ENCODE assay signal across 24 cellular contexts in the genomic region with DNA sequence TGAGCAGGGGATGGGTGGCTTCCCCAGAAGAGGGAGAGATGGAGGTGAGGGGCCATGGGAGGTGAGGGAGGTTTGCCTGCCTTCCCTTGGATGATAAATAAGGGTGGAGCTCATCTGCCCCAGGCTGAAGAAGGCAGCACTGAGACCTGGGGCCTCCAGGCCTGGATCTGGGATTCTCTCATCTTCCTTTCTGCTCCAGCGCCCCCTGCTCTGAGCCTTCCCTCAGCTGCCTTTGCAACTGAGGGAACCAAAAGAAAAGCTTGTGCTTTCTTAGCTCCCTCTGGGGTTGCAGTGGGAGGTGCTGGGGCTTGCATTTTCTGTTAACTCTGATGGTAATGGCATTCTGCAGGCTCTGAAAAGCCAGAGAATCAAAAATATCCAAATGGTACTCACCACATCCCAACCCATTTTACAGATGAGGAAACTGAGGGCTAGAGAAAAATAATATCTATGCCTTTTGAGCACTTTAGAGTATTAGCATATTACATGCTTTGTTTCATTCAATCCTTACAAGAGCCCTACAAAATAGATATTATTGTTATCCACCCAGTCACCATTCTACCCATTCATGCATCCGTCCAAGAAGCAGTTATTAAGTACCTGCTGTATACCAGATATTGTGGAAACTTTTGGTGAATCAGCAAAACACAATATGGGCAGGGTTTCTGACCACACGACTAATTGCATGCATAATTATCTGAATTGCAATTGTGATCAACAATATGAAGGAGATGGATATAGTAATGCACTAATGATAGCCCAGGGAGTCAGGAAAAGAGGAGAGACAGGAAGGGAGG.
A peak's percentile ranks its signal among the peaks of the same experiment; 100 is the strongest.
DNase-seq lines count a peak whose midpoint lies in the region; ATAC-seq, FAIRE-seq and TF ChIP-seq lines count a peak whose summit lies in the region.
"Had no signal": no experiment of that assay in that cellular context is flagged by ENCODE, and none has a peak within 500 bp of the region (broad histone marks: within the 10 kb centered on the region; RNA-seq: fewer than 3 reads in every experiment).

No MANE protein-coding gene starts in this region.

- H3K36me3 ChIP-seq in GM23338 (ENCODE audit: insufficient read depth) (no peaks in the 10 kb centered on the region), endodermal cell (ENCODE audit: control insufficient read depth, insufficient read depth, low read length) (no peaks in the 10 kb centered on the region), heart right ventricle (no peaks in the 10 kb centered on the region)
- H3K36me3 ChIP-seq: BE2C had no signal

- peaks cover 6% of the 10 kb centered on the region for H3K27me3 Mint-ChIP-seq in GM23338 (ENCODE audit: insufficient read depth, low read depth, poor library complexity)
- H3K27me3 Mint-ChIP-seq in endodermal cell (ENCODE audit: insufficient read depth) = no peaks in the 10 kb centered on the region
- no peaks in the 10 kb centered on the region for H3K27me3 Mint-ChIP-seq in activated T-helper 2 cell treated with anti-CD3 and anti-CD28 coated beads, Interferon-gamma antibody, Interleukin-2, Interleukin-4, amounts not matched to agents 10 μg/mL and 5 μg/mL and 100 μg/mL, durations not matched to agents 14 hours and 24 hours and 36 hours (ENCODE audit: low read depth)

- CTCF ChIA-PET in A549 (lab: Yijun Ruan, JAX) = interaction anchor here (0.5 kb wide), 1 partner anchor 345 kb away, joined by 3 read pairs; no protein-coding TSS in a partner anchor

- no peak for TF ChIP-seq RAD21 in A549 (conservative IDR thresholded peaks at IDR 0.05 in 1 of 2, IDR thresholded peaks at IDR 0.05 in 1 of 2)

- H3K4me2 ChIP-seq in A549 (no peak overlapping the region), GM23338 (no peak overlapping the region)

- no peaks in the 10 kb centered on the region for H3K9me3 Mint-ChIP-seq in GM23338
- H3K9me3 Mint-ChIP-seq in endodermal cell = no peaks in the 10 kb centered on the region
- no peaks in the 10 kb centered on the region for H3K9me3 Mint-ChIP-seq in activated T-helper 2 cell treated with anti-CD3 and anti-CD28 coated beads, Interferon-gamma antibody, Interleukin-2, Interleukin-4, amounts not matched to agents 10 μg/mL and 5 μg/mL and 100 μg/mL, durations not matched to agents 14 hours and 24 hours and 36 hours
- H3K9me3 Mint-ChIP-seq: CD8-positive, alpha-beta memory T cell had no signal

- no peak overlapping the region for H2AFZ ChIP-seq in GM23338

- no peak for TF ChIP-seq POLR2A in A549 (IDR thresholded peaks at IDR 0.05; ENCODE audit: low read length)

- no peak for FAIRE-seq in A549 (lab: Jason Lieb, UNC)
- FAIRE-seq: G401.6, GM12891, GM18507 had no signal

- ATAC-seq in A549 (no peak), GM23338 (peak; percentile 49), heart right ventricle (no peak), HG03159 (IDR thresholded peaks at IDR 0.05; ENCODE audit: unreplicated experiment) (no peak)

- no peak overlapping the region for H3K27ac ChIP-seq in A549
- H3K27ac ChIP-seq in GM23338 (ENCODE audit: low read depth) = no peak overlapping the region
- no peak overlapping the region for H3K27ac ChIP-seq in endodermal cell (ENCODE audit: low read depth, low read length)
- H3K27ac ChIP-seq in heart right ventricle = no peak overlapping the region

- WGBS in A549 (ENCODE audit: missing lambda C conversion rate) = 3% methylated on average over 3 of the region's 3 CpGs
- WGBS in endodermal cell (ENCODE audit: insufficient coverage in 1 of 2, insufficient read length in 1 of 2), 2 experiments = 44 to 63% methylated on average over 2 to 3 of the region's 3 CpGs
- 37 to 40% methylated on average over 3 of the region's 3 CpGs for WGBS in heart right ventricle, 2 donors

- H4K20me1 ChIP-seq in GM23338 (replicated peaks; ENCODE audit: insufficient read depth) = no peaks in the 10 kb centered on the region

- in situ Hi-C loops in SK-MEL-5 (cut with HindIII; ENCODE audit: low pct_unique_long_range_greater_than_20kb, low sequenced_read_pairs) = loop anchor here (5.0 kb wide), 1 partner anchor 34 kb away; no protein-coding TSS in a partner anchor

- H3K4me1 ChIP-seq in A549 (no peaks in the 10 kb centered on the region), GM23338 (ENCODE audit: insufficient read depth) (peaks cover 16% of the 10 kb centered on the region), endodermal cell (ENCODE audit: control insufficient read depth, insufficient read depth, low read length) (peaks cover 11% of the 10 kb centered on the region), heart right ventricle (no peaks in the 10 kb centered on the region)

- H3K27ac Mint-ChIP-seq in GM23338 (no peak overlapping the region), endodermal cell (no peak overlapping the region)
- no peak overlapping the region for H3K27ac Mint-ChIP-seq in activated T-helper 2 cell treated with anti-CD3 and anti-CD28 coated beads, Interferon-gamma antibody, Interleukin-2, Interleukin-4, amounts not matched to agents 10 μg/mL and 5 μg/mL and 100 μg/mL, durations not matched to agents 14 hours and 24 hours and 36 hours
- H3K27ac Mint-ChIP-seq: CD4-positive, CD25-positive, alpha-beta regulatory T cell; CD8-positive, alpha-beta memory T cell; HFFc6 had no signal

- H3F3A ChIP-seq in GM23338 (replicated peaks; ENCODE audit: low read depth) = no peaks in the 10 kb centered on the region

- TF ChIP-seq CTCF in A549 (IDR thresholded peaks at IDR 0.05) = no peak
- peak; percentile 16 to 52; a peak in 3 of 4 replicates for TF ChIP-seq CTCF in GM23338 (conservative IDR thresholded peaks at IDR 0.05; ENCODE audit: low read depth in 2 of 2)
- TF ChIP-seq CTCF in endodermal cell (conservative IDR thresholded peaks at IDR 0.05) = no peak
- no peak for TF ChIP-seq CTCF in heart right ventricle (IDR thresholded peaks at IDR 0.05)

- no peak overlapping the region for H3K9ac ChIP-seq in endodermal cell (ENCODE audit: extremely low read depth, low read length, poor library complexity, severe bottlenecking)

- H3K9me2 ChIP-seq in GM23338 (ENCODE audit: insufficient read depth) = no peaks in the 10 kb centered on the region

- no peaks in the 10 kb centered on the region for H3K79me2 ChIP-seq in GM23338 (replicated peaks; ENCODE audit: insufficient read depth)

- H3K9me3 ChIP-seq in A549 = no peaks in the 10 kb centered on the region
- no peaks in the 10 kb centered on the region for H3K9me3 ChIP-seq in endodermal cell (ENCODE audit: control insufficient read depth, low read length)
- H3K9me3 ChIP-seq in heart right ventricle = no peaks in the 10 kb centered on the region
- H3K9me3 ChIP-seq: BE2C had no signal

- intact Hi-C loops in heart right ventricle (cut with DNase I) = loop anchor here in 7 of 10 donors (5.0 to 10.0 kb wide), 2 partner anchors 223 to 226 kb away; no protein-coding TSS in a partner anchor
- intact Hi-C loops in activated T-helper 2 cell treated with anti-CD3 and anti-CD28 coated beads, Interferon-gamma antibody, Interleukin-2, Interleukin-4, amounts not matched to agents 10 μg/mL and 5 μg/mL and 100 μg/mL, durations not matched to agents 14 hours and 24 hours and 36 hours (cut with micrococcal nuclease) = no loop called here

- no peak for TF ChIP-seq EP300 in A549 (IDR thresholded peaks at IDR 0.05)

- H3K36me3 Mint-ChIP-seq in GM23338 (ENCODE audit: low read depth) = no peaks in the 10 kb centered on the region; the same call in 2 of the 3 replicates
- no peaks in the 10 kb centered on the region for H3K36me3 Mint-ChIP-seq in endodermal cell (ENCODE audit: low read depth)
- no peaks in the 10 kb centered on the region for H3K36me3 Mint-ChIP-seq in activated T-helper 2 cell treated with anti-CD3 and anti-CD28 coated beads, Interferon-gamma antibody, Interleukin-2, Interleukin-4, amounts not matched to agents 10 μg/mL and 5 μg/mL and 100 μg/mL, durations not matched to agents 14 hours and 24 hours and 36 hours (ENCODE audit: low read depth)
- H3K36me3 Mint-ChIP-seq: CD4-positive, CD25-positive, alpha-beta regulatory T cell; CD8-positive, alpha-beta memory T cell had no signal

- H3K4me1 Mint-ChIP-seq in GM23338 = peaks cover 24% of the 10 kb centered on the region
- H3K4me1 Mint-ChIP-seq in endodermal cell = peaks cover 22% of the 10 kb centered on the region
- H3K4me1 Mint-ChIP-seq in activated T-helper 2 cell treated with anti-CD3 and anti-CD28 coated beads, Interferon-gamma antibody, Interleukin-2, Interleukin-4, amounts not matched to agents 10 μg/mL and 5 μg/mL and 100 μg/mL, durations not matched to agents 14 hours and 24 hours and 36 hours (ENCODE audit: low read depth) = no peaks in the 10 kb centered on the region
- H3K4me1 Mint-ChIP-seq: CD8-positive, alpha-beta memory T cell had no signal

- no peak overlapping the region for H3K4me3 ChIP-seq in A549
- H3K4me3 ChIP-seq in GM23338 = no peak overlapping the region
- no peak overlapping the region for H3K4me3 ChIP-seq in endodermal cell (ENCODE audit: low read length)
- H3K4me3 ChIP-seq in heart right ventricle = no peak overlapping the region

- DNase-seq in A549 (ENCODE audit: low read depth in 1 of 2, low spot score in 1 of 2) (no peak), GM23338 (ENCODE audit: low spot score) (peak; percentile 54), SK-MEL-5 (ENCODE audit: low read depth, low spot score) (peak; percentile 29), endodermal cell (peak; percentile 72), heart right ventricle (no peak)
- no peak for DNase-seq in activated CD8-positive, alpha-beta memory T cell treated with anti-CD3 and anti-CD28 coated beads, Interleukin-2, amount 50 U/mL, for 48 hours
- DNase-seq in activated T-helper 2 cell treated with anti-CD3 and anti-CD28 coated beads, Interferon-gamma antibody, Interleukin-2, Interleukin-4, amounts not matched to agents 10 μg/mL and 5 μg/mL and 100 μg/mL, durations not matched to agents 14 hours and 24 hours and 36 hours (ENCODE audit: low spot score) = no peak
- DNase-seq: ACHN; BE2C; C1 segment of cervical spinal cord; CD4-positive, CD25-positive, alpha-beta regulatory T cell; CD8-positive, alpha-beta memory T cell; COR-L47; DMS 273 treated with DMSO at 0.1 percent for 48 hours; DMS53; DND-41; EL; GOT3; HCEC 1CT; HFFc6 had no signal

- POLR2A ChIA-PET in A549 (lab: Yijun Ruan, JAX) = no interaction called here

- H3K27me3 ChIP-seq in GM23338 (ENCODE audit: insufficient read depth) (no peaks in the 10 kb centered on the region), endodermal cell (ENCODE audit: control insufficient read depth, insufficient read depth, low read length, poor library complexity, severe bottlenecking) (no peaks in the 10 kb centered on the region), heart right ventricle (peaks cover 0 to 19% (median 9%) of the 10 kb centered on the region in 7 donors)
- H3K27me3 ChIP-seq: BE2C had no signal

- H3K4me3 Mint-ChIP-seq in GM23338 = no peak overlapping the region
- H3K4me3 Mint-ChIP-seq in endodermal cell = no peak overlapping the region
- no peak overlapping the region for H3K4me3 Mint-ChIP-seq in activated T-helper 2 cell treated with anti-CD3 and anti-CD28 coated beads, Interferon-gamma antibody, Interleukin-2, Interleukin-4, amounts not matched to agents 10 μg/mL and 5 μg/mL and 100 μg/mL, durations not matched to agents 14 hours and 24 hours and 36 hours (ENCODE audit: low read depth)
- H3K4me3 Mint-ChIP-seq: CD4-positive, CD25-positive, alpha-beta regulatory T cell; CD8-positive, alpha-beta memory T cell; HFFc6 had no signal

TF ChIP-seq in A549, 52 proteins besides CTCF, POLR2A, EP300 and RAD21 (continues in another document):
- peak; percentile 22 for TF ChIP-seq MAFK (IDR thresholded peaks at IDR 0.05; ENCODE audit: partially characterized antibody)

Comparison
In these comparisons a context has a peak if more than half of its experiments do, and no peak if none do; other contexts are left out.
1. DNase-seq: peak in GM23338 (single experiment), SK-MEL-5 (single experiment) and endodermal cell (single experiment); none in A549 (0 of 2), heart right ventricle (0 of 2), activated CD8-positive, alpha-beta memory T cell treated with anti-CD3 and anti-CD28 coated beads, Interleukin-2, amount 50 U/mL, for 48 hours (single experiment) and activated T-helper 2 cell treated with anti-CD3 and anti-CD28 coated beads, Interferon-gamma antibody, Interleukin-2, Interleukin-4, amounts not matched to agents 10 μg/mL and 5 μg/mL and 100 μg/mL, durations not matched to agents 14 hours and 24 hours and 36 hours (single experiment).
2. CTCF ChIP-seq: peak in GM23338 (2 of 2); none in A549 (single experiment), endodermal cell (single experiment) and heart right ventricle (0 of 9).